In the genomic region with DNA sequence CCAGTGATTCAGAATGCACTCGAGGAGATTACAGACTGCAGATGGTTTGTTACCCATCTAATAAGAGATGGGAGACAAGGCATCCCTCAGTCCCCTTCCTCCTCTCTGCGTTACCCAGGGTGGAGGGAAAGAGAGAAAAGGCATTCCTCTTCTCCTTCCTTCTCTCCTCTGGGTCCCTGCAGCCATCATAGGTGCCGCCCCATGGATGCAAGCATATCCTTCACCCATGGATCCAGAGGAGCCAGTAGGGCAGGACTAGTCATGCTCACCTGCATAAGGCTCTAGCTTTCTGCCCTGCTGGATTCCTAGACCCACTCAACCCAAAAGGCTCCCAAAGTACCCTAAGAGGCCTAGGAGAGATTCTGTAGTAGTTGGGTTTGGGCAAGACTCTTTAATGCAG, we compare ENCODE assay signal across 18 cellular contexts. TPM values are rescaled to one million over a fixed set of nuclear protein-coding genes. Genes with fewer than 3 reads are reported as not detected.
DNase-seq lines count a peak whose midpoint lies in the region; ATAC-seq and TF ChIP-seq lines count a peak whose summit lies in the region.
"Had no signal": no experiment of that assay in that cellular context is flagged by ENCODE, and none has a peak within 500 bp of the region (broad histone marks: within the 10 kb centered on the region; RNA-seq: fewer than 3 reads in every experiment).

No MANE protein-coding gene starts in this region.

- in situ Hi-C loops in ACHN (cut with HindIII; ENCODE audit: low pct_ligation_motif_present, low pct_unique_long_range_greater_than_20kb, low sequenced_read_pairs), result no loop called here

- H3K36me3 Mint-ChIP-seq in activated CD8-positive, alpha-beta T cell treated with anti-CD3 and anti-CD28 coated beads, Interleukin-2, amount 10 ng/mL, durations not matched to agents 7 days and 5 days (ENCODE audit: low read depth), result peaks cover 88% of the 10 kb centered on the region

- peaks cover 34% of the 10 kb centered on the region for H3K4me1 Mint-ChIP-seq in activated CD8-positive, alpha-beta T cell treated with anti-CD3 and anti-CD28 coated beads, Interleukin-2, amount 10 ng/mL, durations not matched to agents 7 days and 5 days (ENCODE audit: low read depth)
- H3K4me1 Mint-ChIP-seq: activated naive CD4-positive, alpha-beta T cell treated with anti-CD3 and anti-CD28 coated beads, Interleukin-2, amount 50 U/mL, for 24 hours had no signal

- peak; percentile 19 for ATAC-seq in activated CD8-positive, alpha-beta T cell treated with anti-CD3 and anti-CD28 coated beads, Interleukin-2, amount 10 ng/mL, durations not matched to agents 7 days and 5 days
- ATAC-seq: activated CD8-positive, alpha-beta memory T cell treated with anti-CD3 and anti-CD28 coated beads, Interleukin-2, amount 10 ng/mL, durations not matched to agents 7 days and 5 days; natural killer cell; Right ventricle myocardium inferior had no signal

- peak; percentile 19 for DNase-seq in ACHN
- peak; percentile 18 for DNase-seq in GM12865 (ENCODE audit: low read depth)
- no peak for DNase-seq in activated CD8-positive, alpha-beta T cell treated with anti-CD3 and anti-CD28 coated beads, Interleukin-2, amount 10 ng/mL, durations not matched to agents 7 days and 5 days
- DNase-seq in kidney tubule cell (ENCODE audit: low spot score), result peak; percentile 6
- DNase-seq in midbrain (lab: John Stamatoyannopoulos, UW), result no peak
- DNase-seq in AG08395 (ENCODE audit: low spot score), result no peak
- no peak for DNase-seq in medulla oblongata (ENCODE audit: extremely low spot score)
- DNase-seq in DMS114 treated with DMSO at 0.1 percent for 48 hours (lab: John Stamatoyannopoulos, UW; ENCODE audit: unreplicated experiment), result no peak
- DNase-seq: activated CD8-positive, alpha-beta memory T cell treated with anti-CD3 and anti-CD28 coated beads, Interleukin-2, amount 10 ng/mL, durations not matched to agents 7 days and 5 days; central memory CD4-positive, alpha-beta T cell; head of caudate nucleus; kidney glomerular epithelial cell; natural killer cell; NCI-H524 treated with DMSO at 0.1 percent for 48 hours; stimulated activated CD4-positive, alpha-beta T cell treated with anti-CD3 and anti-CD28 coated beads, Interleukin-2, amount 100 ng/mL, for 24 hours; upper lobe of left lung had no signal

- no peak overlapping the region for H3K4me3 ChIP-seq in GM12865 (ENCODE audit: low read depth, low read length)
- H3K4me3 ChIP-seq: upper lobe of left lung had no signal

- H3K9me3 Mint-ChIP-seq in activated CD8-positive, alpha-beta T cell treated with anti-CD3 and anti-CD28 coated beads, Interleukin-2, amount 10 ng/mL, durations not matched to agents 7 days and 5 days (ENCODE audit: insufficient read depth), result peaks cover 38% of the 10 kb centered on the region

- no peaks in the 10 kb centered on the region for H3K27me3 Mint-ChIP-seq in activated CD8-positive, alpha-beta T cell treated with anti-CD3 and anti-CD28 coated beads, Interleukin-2, amount 10 ng/mL, durations not matched to agents 7 days and 5 days (ENCODE audit: low read depth)
- H3K27me3 Mint-ChIP-seq: activated CD8-positive, alpha-beta memory T cell treated with anti-CD3 and anti-CD28 coated beads, Interleukin-2, amount 10 ng/mL, durations not matched to agents 7 days and 5 days; activated naive CD4-positive, alpha-beta T cell treated with anti-CD3 and anti-CD28 coated beads, Interleukin-2, amount 50 U/mL, for 24 hours had no signal

- POLR2A ChIA-PET in activated CD8-positive, alpha-beta T cell treated with anti-CD3 and anti-CD28 coated beads, Interleukin-2, amount 10 ng/mL, durations not matched to agents 7 days and 5 days (lab: Charles Lee), result no interaction called here

- CTCF ChIA-PET in activated CD8-positive, alpha-beta T cell treated with anti-CD3 and anti-CD28 coated beads, Interleukin-2, amount 10 ng/mL, durations not matched to agents 7 days and 5 days (lab: Charles Lee), result interaction anchor here (0.9 to 2.7 kb wide), 3 partner anchors 10 to 235 kb away, joined by 3 to 10 read pairs (median 5); no protein-coding TSS in a partner anchor

- H3K4me3 Mint-ChIP-seq in activated CD8-positive, alpha-beta T cell treated with anti-CD3 and anti-CD28 coated beads, Interleukin-2, amount 10 ng/mL, durations not matched to agents 7 days and 5 days, result no peak overlapping the region
- H3K4me3 Mint-ChIP-seq: activated CD8-positive, alpha-beta memory T cell treated with anti-CD3 and anti-CD28 coated beads, Interleukin-2, amount 10 ng/mL, durations not matched to agents 7 days and 5 days; activated naive CD4-positive, alpha-beta T cell treated with anti-CD3 and anti-CD28 coated beads, Interleukin-2, amount 50 U/mL, for 24 hours; natural killer cell had no signal

- TF ChIP-seq CTCF in GM12865 (IDR thresholded peaks at IDR 0.05; ENCODE audit: insufficient read depth, low read depth, low read length, missing control alignments), result no peak

- H3K27ac Mint-ChIP-seq in activated CD8-positive, alpha-beta T cell treated with anti-CD3 and anti-CD28 coated beads, Interleukin-2, amount 10 ng/mL, durations not matched to agents 7 days and 5 days, result no peak overlapping the region
- H3K27ac Mint-ChIP-seq: activated CD8-positive, alpha-beta memory T cell treated with anti-CD3 and anti-CD28 coated beads, Interleukin-2, amount 10 ng/mL, durations not matched to agents 7 days and 5 days; activated naive CD4-positive, alpha-beta T cell treated with anti-CD3 and anti-CD28 coated beads, Interleukin-2, amount 50 U/mL, for 24 hours; natural killer cell had no signal

RNA-seq across cellular contexts. Expression of a gene that starts 20.4 kb away (rescaled TPM):
- 10 to 100 TPM; 84.0 to 90.8 TPM for total RNA-seq in activated CD8-positive, alpha-beta T cell treated with anti-CD3 and anti-CD28 coated beads, Interleukin-2, amount 10 ng/mL, durations not matched to agents 7 days and 5 days

RNA-seq across cellular contexts. Expression of a gene that starts 32.3 kb away (rescaled TPM):
- 10 to 100 TPM; 72.4 to 74.5 TPM for total RNA-seq in activated CD8-positive, alpha-beta T cell treated with anti-CD3 and anti-CD28 coated beads, Interleukin-2, amount 10 ng/mL, durations not matched to agents 7 days and 5 days

Comparison
In these comparisons a context has a peak if more than half of its experiments do, and no peak if none do; other contexts are left out.
1. DNase-seq: peak in ACHN (single experiment), GM12865 (single experiment) and kidney tubule cell (single experiment); none in activated CD8-positive, alpha-beta T cell treated with anti-CD3 and anti-CD28 coated beads, Interleukin-2, amount 10 ng/mL, durations not matched to agents 7 days and 5 days (single experiment), midbrain (single experiment), AG08395 (single experiment), medulla oblongata (single experiment) and DMS114 treated with DMSO at 0.1 percent for 48 hours (single experiment).